Comparison of ENCODE assay signal across 1 cellular context in the genomic region with DNA sequence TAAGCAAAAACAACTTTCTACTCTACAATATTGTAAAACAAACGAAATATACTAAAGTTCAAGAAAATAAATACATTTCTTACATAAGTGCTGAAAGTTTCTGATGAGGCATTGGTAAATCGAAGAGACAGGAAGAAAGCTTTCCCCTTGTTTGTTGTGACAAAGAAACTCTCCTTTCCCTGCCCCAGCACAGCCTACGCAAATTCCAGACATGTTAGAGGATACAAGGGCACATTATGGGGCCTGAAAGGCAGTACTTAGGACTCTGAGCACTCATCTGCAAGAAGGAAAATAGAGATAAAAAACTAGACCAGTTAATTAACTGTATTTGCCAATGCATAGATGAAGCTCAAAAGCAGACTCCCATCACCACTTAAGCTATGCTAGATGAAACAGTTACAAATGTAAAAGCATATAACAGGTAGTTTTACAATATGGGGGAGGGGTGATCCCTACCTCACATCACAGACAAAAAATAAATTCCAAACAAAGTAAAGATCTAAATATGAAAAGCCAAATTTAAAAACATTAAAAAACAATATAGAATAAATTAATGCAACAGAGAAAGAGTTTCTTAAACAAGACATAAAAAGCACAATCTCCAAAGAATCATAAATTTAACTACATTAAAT.
TF ChIP-seq lines count a peak whose summit lies in the region.

No MANE protein-coding gene starts in this region.

TF ChIP-seq in SK-N-SH, 30 proteins besides CTCF, POLR2A, EP300 and RAD21 (continued from another document):
- TF ChIP-seq, protein P1, sequence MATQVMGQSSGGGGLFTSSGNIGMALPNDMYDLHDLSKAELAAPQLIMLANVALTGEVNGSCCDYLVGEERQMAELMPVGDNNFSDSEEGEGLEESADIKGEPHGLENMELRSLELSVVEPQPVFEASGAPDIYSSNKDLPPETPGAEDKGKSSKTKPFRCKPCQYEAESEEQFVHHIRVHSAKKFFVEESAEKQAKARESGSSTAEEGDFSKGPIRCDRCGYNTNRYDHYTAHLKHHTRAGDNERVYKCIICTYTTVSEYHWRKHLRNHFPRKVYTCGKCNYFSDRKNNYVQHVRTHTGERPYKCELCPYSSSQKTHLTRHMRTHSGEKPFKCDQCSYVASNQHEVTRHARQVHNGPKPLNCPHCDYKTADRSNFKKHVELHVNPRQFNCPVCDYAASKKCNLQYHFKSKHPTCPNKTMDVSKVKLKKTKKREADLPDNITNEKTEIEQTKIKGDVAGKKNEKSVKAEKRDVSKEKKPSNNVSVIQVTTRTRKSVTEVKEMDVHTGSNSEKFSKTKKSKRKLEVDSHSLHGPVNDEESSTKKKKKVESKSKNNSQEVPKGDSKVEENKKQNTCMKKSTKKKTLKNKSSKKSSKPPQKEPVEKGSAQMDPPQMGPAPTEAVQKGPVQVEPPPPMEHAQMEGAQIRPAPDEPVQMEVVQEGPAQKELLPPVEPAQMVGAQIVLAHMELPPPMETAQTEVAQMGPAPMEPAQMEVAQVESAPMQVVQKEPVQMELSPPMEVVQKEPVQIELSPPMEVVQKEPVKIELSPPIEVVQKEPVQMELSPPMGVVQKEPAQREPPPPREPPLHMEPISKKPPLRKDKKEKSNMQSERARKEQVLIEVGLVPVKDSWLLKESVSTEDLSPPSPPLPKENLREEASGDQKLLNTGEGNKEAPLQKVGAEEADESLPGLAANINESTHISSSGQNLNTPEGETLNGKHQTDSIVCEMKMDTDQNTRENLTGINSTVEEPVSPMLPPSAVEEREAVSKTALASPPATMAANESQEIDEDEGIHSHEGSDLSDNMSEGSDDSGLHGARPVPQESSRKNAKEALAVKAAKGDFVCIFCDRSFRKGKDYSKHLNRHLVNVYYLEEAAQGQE (IDR thresholded peaks at IDR 0.05; ENCODE audit: low read depth, low read length) = no peak
- TF ChIP-seq RFX5 (IDR thresholded peaks at IDR 0.05; ENCODE audit: low read length) = no peak
- TF ChIP-seq, protein P2, sequence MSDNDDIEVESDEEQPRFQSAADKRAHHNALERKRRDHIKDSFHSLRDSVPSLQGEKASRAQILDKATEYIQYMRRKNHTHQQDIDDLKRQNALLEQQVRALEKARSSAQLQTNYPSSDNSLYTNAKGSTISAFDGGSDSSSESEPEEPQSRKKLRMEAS (IDR thresholded peaks at IDR 0.05; ENCODE audit: low read depth) = no peak
- TF ChIP-seq YY1 (IDR thresholded peaks at IDR 0.05; ENCODE audit: low read depth) = no peak
- TF ChIP-seq JUND (IDR thresholded peaks at IDR 0.05) = no peak
- no peak for TF ChIP-seq TCF12 (IDR thresholded peaks at IDR 0.05)
- no peak for TF ChIP-seq GABPA (IDR thresholded peaks at IDR 0.05; ENCODE audit: low read depth)
- no peak for TF ChIP-seq ELF1 (IDR thresholded peaks at IDR 0.05)
- TF ChIP-seq SIN3A (IDR thresholded peaks at IDR 0.05; ENCODE audit: borderline replicate concordance, low read depth, low read length) = no peak
- TF ChIP-seq FOXJ3 (CRISPR knock-in tag; IDR thresholded peaks at IDR 0.05) = no peak
- TF ChIP-seq CHD2 (IDR thresholded peaks at IDR 0.05; ENCODE audit: low read length, partially characterized antibody) = no peak
- no peak for TF ChIP-seq TEAD4 (IDR thresholded peaks at IDR 0.05; ENCODE audit: borderline replicate concordance, insufficient read depth)
- TF ChIP-seq EZH2phosphoT487 (IDR thresholded peaks at IDR 0.05; ENCODE audit: borderline replicate concordance, low read depth) = no peak
- no peak for TF ChIP-seq POLR2AphosphoS5 (IDR thresholded peaks at IDR 0.05; ENCODE audit: low read depth, low read length)
- no peak for TF ChIP-seq TAF1 (IDR thresholded peaks at IDR 0.05; ENCODE audit: borderline replicate concordance, low read depth, low read length)
